Comparison of ENCODE assay signal across 14 cellular contexts in the genomic region with DNA sequence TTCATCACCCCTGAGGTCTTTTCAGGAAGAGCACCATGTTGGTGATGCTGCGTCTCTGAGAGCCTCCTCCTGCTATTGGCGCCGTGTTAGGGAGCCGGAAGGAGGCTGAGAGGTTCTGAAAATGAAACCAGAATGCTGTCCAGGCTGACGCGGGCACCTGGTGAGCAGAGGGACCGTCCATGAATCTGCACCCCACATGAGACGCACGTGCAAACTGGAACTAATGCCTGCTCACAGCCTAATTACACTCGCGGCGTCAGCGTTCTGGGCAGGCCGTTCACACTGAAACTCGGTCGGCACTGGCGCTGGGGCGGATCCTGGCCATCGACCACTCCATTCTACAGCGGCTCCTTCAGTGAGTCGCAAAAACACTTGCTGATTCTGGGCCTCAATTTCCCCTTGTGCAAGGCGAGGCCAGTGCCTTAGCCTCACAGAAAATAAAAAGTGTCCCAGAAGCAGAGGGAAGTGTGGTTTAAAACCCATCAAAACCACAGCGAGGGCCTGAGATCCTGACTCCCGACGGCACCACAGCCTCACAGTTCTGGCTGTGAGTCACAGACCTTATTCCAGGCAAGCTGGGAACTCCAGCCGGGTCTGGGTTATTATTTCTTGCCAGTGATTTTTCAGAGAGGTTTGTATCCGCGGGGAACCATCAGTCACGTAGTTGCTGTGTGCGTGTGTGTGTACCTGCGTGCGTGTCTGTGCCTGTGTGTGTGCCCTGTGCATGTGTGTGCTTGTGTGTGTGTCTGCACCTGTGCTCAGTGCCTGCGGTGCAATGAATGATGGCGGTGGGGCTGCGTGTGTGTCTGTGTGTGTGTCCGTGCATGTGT. TPM values are rescaled to one million over a fixed set of nuclear protein-coding genes. Genes with fewer than 3 reads are reported as not detected.
DNase-seq lines count a peak whose midpoint lies in the region; ATAC-seq and TF ChIP-seq lines count a peak whose summit lies in the region.
"Had no signal": no experiment of that assay in that cellular context is flagged by ENCODE, and none has a peak within 500 bp of the region (broad histone marks: within the 10 kb centered on the region; RNA-seq: fewer than 3 reads in every experiment).

No MANE protein-coding gene starts in this region.

- H3K9me3 ChIP-seq in endodermal cell (ENCODE audit: control insufficient read depth, low read length) = no peaks in the 10 kb centered on the region
- H3K9me3 ChIP-seq: A549, sigmoid colon, thoracic aorta had no signal

- peak overlapping the region; percentile 41 for H3K27ac Mint-ChIP-seq in endodermal cell
- H3K27ac Mint-ChIP-seq in stimulated activated effector memory CD8-positive, alpha-beta T cell treated with anti-CD3 and anti-CD28 coated beads, Interleukin-12 subunit alpha, Interleukin-12 subunit beta, amount 100 ng/mL, for 72 hours = peak overlapping the region; percentile 30
- no peak overlapping the region for H3K27ac Mint-ChIP-seq in T-helper 2 cell treated with Interferon-gamma antibody and Interleukin-4, amounts not matched to agents 5 μg/mL and 100 μg/mL, for 36 hours

- H3K36me3 Mint-ChIP-seq in endodermal cell (ENCODE audit: low read depth) = no peaks in the 10 kb centered on the region
- H3K36me3 Mint-ChIP-seq in stimulated activated effector memory CD8-positive, alpha-beta T cell treated with anti-CD3 and anti-CD28 coated beads, Interleukin-12 subunit alpha, Interleukin-12 subunit beta, amount 100 ng/mL, for 72 hours = peaks cover 18% of the 10 kb centered on the region
- no peaks in the 10 kb centered on the region for H3K36me3 Mint-ChIP-seq in T-helper 2 cell treated with Interferon-gamma antibody and Interleukin-4, amounts not matched to agents 5 μg/mL and 100 μg/mL, for 36 hours (ENCODE audit: low read depth)

- no peak overlapping the region for H3K4me3 ChIP-seq in endodermal cell (ENCODE audit: low read length)
- H3K4me3 ChIP-seq: A549, sigmoid colon, thoracic aorta had no signal

- TF ChIP-seq CTCF in endodermal cell (conservative IDR thresholded peaks at IDR 0.05) = no peak

- H3K4me3 Mint-ChIP-seq in endodermal cell = no peak overlapping the region
- peak overlapping the region; percentile 5 for H3K4me3 Mint-ChIP-seq in stimulated activated effector memory CD8-positive, alpha-beta T cell treated with anti-CD3 and anti-CD28 coated beads, Interleukin-12 subunit alpha, Interleukin-12 subunit beta, amount 100 ng/mL, for 72 hours
- H3K4me3 Mint-ChIP-seq in T-helper 2 cell treated with Interferon-gamma antibody and Interleukin-4, amounts not matched to agents 5 μg/mL and 100 μg/mL, for 36 hours = no peak overlapping the region

- DNase-seq in NCI-H1417 (lab: John Stamatoyannopoulos, UW) (peak in 2 of 3 experiments; percentile 35 to 59), NCI-H1417 treated with DMSO at 0.1 percent for 48 hours (lab: John Stamatoyannopoulos, UW) (no peak), NCI-H69 (lab: John Stamatoyannopoulos, UW) (peak; percentile 39), endodermal cell (no peak), left colon (no peak)
- no peak for DNase-seq in stimulated activated effector memory CD8-positive, alpha-beta T cell treated with anti-CD3 and anti-CD28 coated beads, Interleukin-12 subunit alpha, Interleukin-12 subunit beta, amount 100 ng/mL, for 72 hours (ENCODE audit: low spot score in 2 of 2)
- DNase-seq in T-helper 2 cell treated with Interferon-gamma antibody and Interleukin-4, amounts not matched to agents 5 μg/mL and 100 μg/mL, for 36 hours (ENCODE audit: low spot score) = no peak
- DNase-seq: cortex of kidney, DMS79, NCI-H2081 treated with DMSO at 0.1 percent for 48 hours had no signal

- H3K36me3 ChIP-seq in endodermal cell (ENCODE audit: control insufficient read depth, insufficient read depth, low read length) = no peaks in the 10 kb centered on the region
- H3K36me3 ChIP-seq: sigmoid colon, thoracic aorta had no signal

- WGBS in endodermal cell (ENCODE audit: insufficient coverage in 1 of 2, insufficient read length in 1 of 2), 2 experiments = 94% methylated on average over 29 to 36 of the region's 36 CpGs

- H3K27me3 ChIP-seq in endodermal cell (ENCODE audit: control insufficient read depth, insufficient read depth, low read length, poor library complexity, severe bottlenecking) = no peaks in the 10 kb centered on the region

- ATAC-seq in stimulated activated effector memory CD8-positive, alpha-beta T cell treated with anti-CD3 and anti-CD28 coated beads, Interleukin-12 subunit alpha, Interleukin-12 subunit beta, amount 100 ng/mL, for 72 hours = no peak
- no peak for ATAC-seq in left colon
- no peak for ATAC-seq in HG02759 (IDR thresholded peaks at IDR 0.05; ENCODE audit: unreplicated experiment)
- ATAC-seq: A549 had no signal

- no peak overlapping the region for H3K9ac ChIP-seq in endodermal cell (ENCODE audit: extremely low read depth, low read length, poor library complexity, severe bottlenecking)

- no peak overlapping the region for H3K27ac ChIP-seq in endodermal cell (ENCODE audit: low read depth, low read length)
- H3K27ac ChIP-seq: A549, sigmoid colon, thoracic aorta had no signal

- no peaks in the 10 kb centered on the region for H3K4me1 ChIP-seq in endodermal cell (ENCODE audit: control insufficient read depth, insufficient read depth, low read length)
- H3K4me1 ChIP-seq: A549, sigmoid colon had no signal

- intact Hi-C loops in left colon (cut with DNase I, micrococcal nuclease) = no loop called here

- peaks cover 1% of the 10 kb centered on the region for H3K27me3 Mint-ChIP-seq in endodermal cell (ENCODE audit: insufficient read depth)
- peaks cover 1% of the 10 kb centered on the region for H3K27me3 Mint-ChIP-seq in T-helper 2 cell treated with Interferon-gamma antibody and Interleukin-4, amounts not matched to agents 5 μg/mL and 100 μg/mL, for 36 hours (ENCODE audit: low read depth)

- H3K4me1 Mint-ChIP-seq in endodermal cell = peaks cover 10% of the 10 kb centered on the region
- H3K4me1 Mint-ChIP-seq in stimulated activated effector memory CD8-positive, alpha-beta T cell treated with anti-CD3 and anti-CD28 coated beads, Interleukin-12 subunit alpha, Interleukin-12 subunit beta, amount 100 ng/mL, for 72 hours = peaks cover 25% of the 10 kb centered on the region
- H3K4me1 Mint-ChIP-seq in T-helper 2 cell treated with Interferon-gamma antibody and Interleukin-4, amounts not matched to agents 5 μg/mL and 100 μg/mL, for 36 hours (ENCODE audit: low read depth) = peaks cover 2% of the 10 kb centered on the region

- peaks cover 7% of the 10 kb centered on the region for H3K9me3 Mint-ChIP-seq in endodermal cell
- no peaks in the 10 kb centered on the region for H3K9me3 Mint-ChIP-seq in stimulated activated effector memory CD8-positive, alpha-beta T cell treated with anti-CD3 and anti-CD28 coated beads, Interleukin-12 subunit alpha, Interleukin-12 subunit beta, amount 100 ng/mL, for 72 hours
- peaks cover 6% of the 10 kb centered on the region for H3K9me3 Mint-ChIP-seq in T-helper 2 cell treated with Interferon-gamma antibody and Interleukin-4, amounts not matched to agents 5 μg/mL and 100 μg/mL, for 36 hours

RNA-seq across cellular contexts. Expression of gene CTDP1, which starts 49.1 kb away (rescaled TPM):
- total RNA-seq in endodermal cell (10 to 100 TPM; 29.8 to 35.6 TPM), left colon (10 to 100 TPM; 31.4 to 36.3 TPM)
- 21.1 TPM for polyA plus RNA-seq in endodermal cell (2013, experiment 1 of 2)
- polyA plus RNA-seq in endodermal cell (2013, experiment 2 of 2) = 18.8 TPM

Comparison
In these comparisons a context has a peak if more than half of its experiments do, and no peak if none do; other contexts are left out.
1. DNase-seq: peak in NCI-H1417 (2 of 3) and NCI-H69 (single experiment); none in NCI-H1417 treated with DMSO at 0.1 percent for 48 hours (single experiment), endodermal cell (single experiment), stimulated activated effector memory CD8-positive, alpha-beta T cell treated with anti-CD3 and anti-CD28 coated beads, Interleukin-12 subunit alpha, Interleukin-12 subunit beta, amount 100 ng/mL, for 72 hours (0 of 2), left colon (0 of 2) and T-helper 2 cell treated with Interferon-gamma antibody and Interleukin-4, amounts not matched to agents 5 μg/mL and 100 μg/mL, for 36 hours (single experiment).